Comparison of ENCODE assay signal across 8 cellular contexts in the genomic region with DNA sequence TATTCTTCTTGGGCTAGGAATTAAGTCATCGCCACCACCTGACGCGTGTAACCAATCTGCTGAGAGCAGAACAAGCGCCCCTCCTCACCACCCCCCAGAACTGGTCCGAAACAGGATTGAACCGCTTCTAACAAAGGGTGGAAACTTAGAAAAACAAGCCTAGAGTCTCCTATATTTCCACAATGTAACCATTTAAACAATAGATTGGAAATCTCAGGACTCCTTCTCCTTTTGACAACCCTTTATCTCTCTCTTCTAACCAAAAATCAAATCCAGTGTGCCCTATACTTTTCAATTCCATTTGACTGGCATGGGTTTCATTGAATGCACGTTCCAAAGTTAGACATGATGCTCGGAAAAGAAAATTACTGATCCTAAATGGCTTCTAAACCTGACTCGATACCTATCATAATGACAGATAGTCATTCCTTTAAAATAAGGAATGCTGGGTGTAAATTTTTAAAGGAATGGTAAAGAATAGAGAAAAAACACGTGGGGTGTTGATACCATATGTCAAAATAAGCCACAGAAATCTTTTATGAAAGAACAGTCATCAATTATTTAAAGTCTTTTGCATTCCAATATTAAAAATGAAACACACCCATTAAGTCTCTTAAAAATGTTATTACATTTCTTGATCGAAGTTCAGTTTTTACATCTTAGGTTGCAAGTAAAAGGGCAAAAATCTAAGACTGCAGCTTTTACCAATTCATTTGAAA. TPM values are rescaled to one million over a fixed set of nuclear protein-coding genes. Genes with fewer than 3 reads are reported as not detected.
A peak's percentile ranks its signal among the peaks of the same experiment; 100 is the strongest.
DNase-seq lines count a peak whose midpoint lies in the region; TF ChIP-seq lines count a peak whose summit lies in the region.

No MANE protein-coding gene starts in this region.

- TF ChIP-seq POLR2A in erythroblast (IDR thresholded peaks at IDR 0.05; ENCODE audit: low read length), result no peak

- peak overlapping the region; percentile 96 for H3K27ac ChIP-seq in OCI-LY1 (ENCODE audit: low read depth, low read length, poor library complexity, severe bottlenecking)

- DNase-seq in NCI-H1417 (lab: John Stamatoyannopoulos, UW), result peak; percentile 44 to 84 (median 64)
- no peak for DNase-seq in NCI-H1417 treated with DMSO at 0.1 percent for 48 hours (lab: John Stamatoyannopoulos, UW)
- DNase-seq in HT-29 (ENCODE audit: low spot score), result peak; percentile 87
- DNase-seq in activated T-cell treated with anti-CD3 and anti-CD28 coated beads for 4 hours, result peak; percentile 50
- peak; percentile 88 to 91 for DNase-seq in erythroblast (lab: John Stamatoyannopoulos, UW)
- DNase-seq in stimulated activated CD8-positive, alpha-beta memory T cell treated with anti-CD3 and anti-CD28 coated beads, Interleukin-4, amount 100 ng/mL, for 4 hours (ENCODE audit: low read depth in 2 of 2, low spot score in 1 of 2), result peak; percentile 31 to 50

- H3K4me2 ChIP-seq in OCI-LY1 (ENCODE audit: low read length), result peak overlapping the region; percentile 79

- H3K9ac ChIP-seq in OCI-LY1 (ENCODE audit: low read length) (peak overlapping the region; percentile 99), mucosa of stomach (ENCODE audit: low read length) (peak overlapping the region; percentile 100)

- H3F3A ChIP-seq in OCI-LY1 (ENCODE audit: insufficient read depth, low read length), result 0 out of 2 replicates have a peak, but pooled peaks cover 3% of the 10 kb centered on the region

- H3K9me2 ChIP-seq in OCI-LY1 (ENCODE audit: low read depth, low read length), result no peaks in the 10 kb centered on the region

- H3K79me2 ChIP-seq in OCI-LY1 (ENCODE audit: insufficient read depth, low read length), result peaks cover 47% of the 10 kb centered on the region

- H3K36me3 ChIP-seq in OCI-LY1 (ENCODE audit: insufficient read depth, low read length) (peaks cover 37% of the 10 kb centered on the region), mucosa of stomach (ENCODE audit: control insufficient read depth, insufficient read depth, low read length) (no peaks in the 10 kb centered on the region)

- H3K9me3 ChIP-seq in OCI-LY1 (ENCODE audit: low read length) (no peaks in the 10 kb centered on the region), mucosa of stomach (ENCODE audit: control insufficient read depth, low read length) (no peaks in the 10 kb centered on the region)

- H2AFZ ChIP-seq in OCI-LY1 (ENCODE audit: low read length), result no peak overlapping the region

- H4K20me1 ChIP-seq in OCI-LY1 (ENCODE audit: insufficient read depth, low read length), result no peaks in the 10 kb centered on the region

- H3K4me1 ChIP-seq in OCI-LY1 (ENCODE audit: insufficient read depth, low read length, severe bottlenecking) (peaks cover 29% of the 10 kb centered on the region), mucosa of stomach (ENCODE audit: control insufficient read depth, insufficient read depth, low read length) (peaks cover 14% of the 10 kb centered on the region)

- H3K4me3 ChIP-seq in OCI-LY1 (ENCODE audit: low read depth, low read length, poor library complexity, severe bottlenecking), result peak overlapping the region; percentile 84
- H3K4me3 ChIP-seq in mucosa of stomach (ENCODE audit: low read length), result peak overlapping the region; percentile 94

- H3K27me3 ChIP-seq in OCI-LY1 (ENCODE audit: insufficient read depth, low read length) (no peaks in the 10 kb centered on the region), mucosa of stomach (ENCODE audit: control insufficient read depth, insufficient read depth, low read length) (no peaks in the 10 kb centered on the region)

- TF ChIP-seq CTCF in OCI-LY1 (IDR thresholded peaks at IDR 0.05; ENCODE audit: low read length), result no peak

RNA-seq across cellular contexts. Expression of a gene that starts 1.2 kb away (rescaled TPM):
- 32.0 and 33.2 TPM in 2 replicates for total RNA-seq in HT-29 (2014; rRNA removed; shearing (Covaris generic))
